Comparison of ENCODE assay signal across 27 cellular contexts in the genomic region with DNA sequence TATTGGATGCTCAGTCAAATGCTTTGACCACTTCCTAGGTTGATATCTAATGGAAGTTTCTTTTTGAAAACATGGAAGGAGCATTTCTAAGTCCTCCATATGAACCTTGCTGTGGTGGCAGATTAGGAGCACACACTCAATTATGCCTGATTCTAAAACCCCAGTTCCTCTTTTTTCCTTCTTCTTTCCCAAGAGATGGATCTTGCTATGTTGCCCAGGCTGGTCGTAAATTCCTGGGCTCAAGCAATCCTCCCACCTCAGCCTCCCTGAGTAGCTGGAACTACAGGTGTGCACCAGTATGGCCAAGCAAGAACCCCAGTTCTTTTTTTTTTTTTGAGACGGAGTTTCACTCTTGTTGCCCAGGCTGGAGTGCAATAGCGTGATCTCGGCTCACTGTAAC. TPM values are rescaled to one million over a fixed set of nuclear protein-coding genes. Genes with fewer than 3 reads are reported as not detected.
"Had no signal": no experiment of that assay in that cellular context is flagged by ENCODE, and none has a peak within 500 bp of the region (broad histone marks: within the 10 kb centered on the region; RNA-seq: fewer than 3 reads in every experiment).

No MANE protein-coding gene starts in this region.

- H3K36me3 Mint-ChIP-seq: activated CD8-positive, alpha-beta memory T cell treated with anti-CD3 and anti-CD28 coated beads, Interleukin-2, amount 10 ng/mL, durations not matched to agents 7 days and 5 days; activated naive CD8-positive, alpha-beta T cell; brain; naive thymus-derived CD4-positive, alpha-beta T cell; neural progenitor cell; type B pancreatic cell had no signal

- H2AFZ ChIP-seq: neural progenitor cell had no signal

- H3K4me1 ChIP-seq: neural progenitor cell had no signal

- H3K27me3 ChIP-seq: gastrocnemius medialis, heart right ventricle, neural progenitor cell, right atrium auricular region had no signal

- H3K27ac ChIP-seq: gastrocnemius medialis, neural progenitor cell, right atrium auricular region had no signal

- H3K4me1 Mint-ChIP-seq: activated CD4-positive, alpha-beta memory T cell treated with anti-CD3 and anti-CD28 coated beads, Interleukin-2, amount 10 ng/mL, durations not matched to agents 7 days and 5 days; activated CD8-positive, alpha-beta memory T cell treated with anti-CD3 and anti-CD28 coated beads, Interleukin-2, amount 10 ng/mL, durations not matched to agents 7 days and 5 days; brain; central memory CD8-positive, alpha-beta T cell; neural progenitor cell had no signal

- H3K9ac ChIP-seq: neural progenitor cell had no signal

- H3K4me3 ChIP-seq: mucosa of descending colon, neural progenitor cell, SK-N-MC had no signal

- H3K9me3 Mint-ChIP-seq: activated CD4-positive, alpha-beta memory T cell treated with anti-CD3 and anti-CD28 coated beads, Interleukin-2, amount 10 ng/mL, durations not matched to agents 7 days and 5 days; brain; central memory CD8-positive, alpha-beta T cell; neural progenitor cell; stimulated activated naive CD8-positive, alpha-beta T cell treated with anti-CD3 and anti-CD28 coated beads, Interleukin-15, Interleukin-2, amounts not matched to agents 100 ng/mL and 50 ng/mL, for 24 hours; type B pancreatic cell had no signal

- H3K4me2 ChIP-seq: neural progenitor cell had no signal

- H3K27me3 Mint-ChIP-seq: activated naive CD8-positive, alpha-beta T cell; progenitor cell of endocrine pancreas; stimulated activated naive CD8-positive, alpha-beta T cell treated with anti-CD3 and anti-CD28 coated beads, Interleukin-15, Interleukin-2, amounts not matched to agents 100 ng/mL and 50 ng/mL, for 24 hours; type B pancreatic cell had no signal

- ATAC-seq: activated CD8-positive, alpha-beta memory T cell treated with anti-CD3 and anti-CD28 coated beads, Interleukin-2, amount 10 ng/mL, durations not matched to agents 7 days and 5 days; gastrocnemius medialis; heart right ventricle; naive thymus-derived CD4-positive, alpha-beta T cell had no signal

- H3K36me3 ChIP-seq: gastrocnemius medialis, neural progenitor cell, right atrium auricular region had no signal

- H3K27ac Mint-ChIP-seq: activated CD4-positive, alpha-beta memory T cell treated with anti-CD3 and anti-CD28 coated beads, Interleukin-2, amount 10 ng/mL, durations not matched to agents 7 days and 5 days; activated CD8-positive, alpha-beta memory T cell treated with anti-CD3 and anti-CD28 coated beads, Interleukin-2, amount 10 ng/mL, durations not matched to agents 7 days and 5 days; activated naive CD8-positive, alpha-beta T cell; brain; neural progenitor cell; progenitor cell of endocrine pancreas; stimulated activated naive CD8-positive, alpha-beta T cell treated with anti-CD3 and anti-CD28 coated beads, Interleukin-15, Interleukin-2, amounts not matched to agents 100 ng/mL and 50 ng/mL, for 24 hours had no signal

- DNase-seq: activated CD4-positive, alpha-beta memory T cell treated with anti-CD3 and anti-CD28 coated beads, Interleukin-2, amount 10 ng/mL, durations not matched to agents 7 days and 5 days; activated CD4-positive, alpha-beta T cell treated with anti-CD3 and anti-CD28 coated beads for 48 hours; activated CD8-positive, alpha-beta memory T cell treated with anti-CD3 and anti-CD28 coated beads, Interleukin-2, amount 10 ng/mL, durations not matched to agents 7 days and 5 days; amygdala; cortex of kidney; erythroblast; gastrocnemius medialis; heart right ventricle; left colon; mammary epithelial cell; mucosa of descending colon; naive thymus-derived CD4-positive, alpha-beta T cell; stimulated activated CD4-positive, alpha-beta T cell treated with anti-CD3 and anti-CD28 coated beads, Interleukin-2, amount 100 ng/mL, for 24 hours had no signal

- H3K4me3 Mint-ChIP-seq: activated CD4-positive, alpha-beta memory T cell treated with anti-CD3 and anti-CD28 coated beads, Interleukin-2, amount 10 ng/mL, durations not matched to agents 7 days and 5 days; activated CD8-positive, alpha-beta memory T cell treated with anti-CD3 and anti-CD28 coated beads, Interleukin-2, amount 10 ng/mL, durations not matched to agents 7 days and 5 days; activated naive CD8-positive, alpha-beta T cell; brain; central memory CD8-positive, alpha-beta T cell; naive thymus-derived CD4-positive, alpha-beta T cell; neural progenitor cell; stimulated activated naive CD8-positive, alpha-beta T cell treated with anti-CD3 and anti-CD28 coated beads, Interleukin-15, Interleukin-2, amounts not matched to agents 100 ng/mL and 50 ng/mL, for 24 hours; type B pancreatic cell had no signal

- H3K9me3 ChIP-seq: gastrocnemius medialis, heart right ventricle, mucosa of descending colon, right atrium auricular region had no signal

- FAIRE-seq: endometrium, islet of Langerhans, TTC549 had no signal

RNA-seq across cellular contexts. Expression of a gene that starts 3.0 kb away (rescaled TPM):
- total RNA-seq: activated CD4-positive, alpha-beta memory T cell treated with anti-CD3 and anti-CD28 coated beads, Interleukin-2, amount 10 ng/mL, durations not matched to agents 7 days and 5 days; activated CD8-positive, alpha-beta memory T cell treated with anti-CD3 and anti-CD28 coated beads, Interleukin-2, amount 10 ng/mL, durations not matched to agents 7 days and 5 days; mammary epithelial cell; naive thymus-derived CD4-positive, alpha-beta T cell; osteoblast; progenitor cell of endocrine pancreas; T-helper 2 cell treated with Interferon-gamma antibody and Interleukin-4, amounts not matched to agents 100 ng/mL and 5 ng/mL, for 36 hours had no signal
- polyA plus RNA-seq: mammary epithelial cell; naive thymus-derived CD4-positive, alpha-beta T cell had no signal
